Comparison of ENCODE assay signal across 27 cellular contexts in genomic region chr3:161064413-161064812, GRCh38.
"Had no signal": no experiment of that assay in that cellular context is flagged by ENCODE, and none has a peak within 500 bp of the region (broad histone marks: within the 10 kb centered on the region; RNA-seq: fewer than 3 reads in every experiment).

No MANE protein-coding gene starts in this region.

- H2AFZ ChIP-seq: hepatocyte had no signal

- H3K4me3 ChIP-seq: hepatocyte, lower lobe of right lung, pancreas, prostate gland, sigmoid colon, spleen, suprapubic skin, thoracic aorta, tibial artery, upper lobe of right lung had no signal

- H3K36me3 ChIP-seq: lower lobe of right lung, pancreas, prostate gland, spleen, thoracic aorta, tibial artery, upper lobe of right lung had no signal

- DNase-seq: kidney glomerular epithelial cell; left cardiac atrium; lower lobe of right lung; mammary epithelial cell; mesenchymal stem cell; naive thymus-derived CD8-positive, alpha-beta T cell; nucleus accumbens; pancreas; posterior cingulate gyrus; retina; right cardiac atrium; sigmoid colon; small intestine; spleen; stimulated activated CD4-positive, alpha-beta T cell treated with anti-CD3 and anti-CD28 coated beads, Interleukin-4, amount 100 ng/mL, for 24 hours; stimulated activated naive CD4-positive, alpha-beta T cell; tibial artery; trophoblast cell; upper lobe of right lung had no signal

- H3K9me3 ChIP-seq: lower lobe of right lung, pancreas, prostate gland, sigmoid colon, spleen, suprapubic skin, thoracic aorta, tibial artery, upper lobe of right lung had no signal

- ATAC-seq: left cardiac atrium; left lobe of liver; lower lobe of right lung; naive thymus-derived CD8-positive, alpha-beta T cell; pancreas; right cardiac atrium; stimulated activated effector memory CD8-positive, alpha-beta T cell treated with anti-CD3 and anti-CD28 coated beads, Interleukin-12 subunit alpha, Interleukin-12 subunit beta, amount 100 ng/mL, for 72 hours; upper lobe of right lung had no signal

- FAIRE-seq: keratinocyte, pancreas, small intestine, urothelium cell line had no signal

- H3K79me2 ChIP-seq: hepatocyte had no signal

- H3K27me3 ChIP-seq: hepatocyte, pancreas, sigmoid colon, spleen, suprapubic skin, tibial artery, upper lobe of right lung had no signal

- H3K4me1 ChIP-seq: prostate gland, sigmoid colon had no signal

- H3K27ac ChIP-seq: hepatocyte, lower lobe of right lung, pancreas, prostate gland, sigmoid colon, spleen, suprapubic skin, thoracic aorta, tibial artery, upper lobe of right lung had no signal

- H3K4me2 ChIP-seq: hepatocyte had no signal
